9 cellular contexts compared by ENCODE assay signal in the genomic region with DNA sequence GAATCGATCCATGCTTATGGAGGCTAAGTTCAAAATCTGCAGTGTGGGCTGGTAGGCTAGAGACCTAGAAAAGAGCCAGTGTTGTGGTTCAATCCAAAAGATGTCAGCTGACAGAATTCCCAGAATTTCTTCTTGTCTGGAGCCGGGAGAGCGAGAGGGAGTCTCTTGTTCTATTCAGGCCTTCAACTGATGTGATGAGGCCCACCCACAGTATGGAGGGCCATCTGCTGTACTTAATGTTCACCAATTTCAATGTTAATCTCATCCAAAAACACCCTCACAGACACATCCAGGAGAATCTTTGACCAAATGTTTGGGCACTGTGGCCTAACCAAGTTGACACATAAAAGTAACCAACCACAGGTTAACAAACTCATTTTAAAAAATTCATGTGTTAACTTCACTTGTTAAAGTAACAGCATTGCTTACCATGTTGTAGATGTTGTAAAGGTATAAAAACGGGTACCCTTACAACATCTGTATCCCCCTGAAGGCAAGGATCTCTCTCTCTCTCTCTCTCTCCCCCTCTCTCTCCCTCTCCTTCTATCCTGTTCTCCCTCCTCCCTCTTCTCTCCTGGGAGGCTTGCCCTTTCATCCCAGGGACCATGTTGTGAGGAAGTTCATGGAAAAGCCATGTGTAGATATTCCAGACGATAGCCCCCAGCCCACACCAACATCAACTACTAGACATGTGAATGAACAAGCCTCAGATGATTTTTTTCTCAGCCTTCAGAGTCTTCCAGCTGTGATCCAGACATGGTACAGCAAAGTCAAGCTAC.
DNase-seq lines count a peak whose midpoint lies in the region; ATAC-seq and TF ChIP-seq lines count a peak whose summit lies in the region.
"Had no signal": no experiment of that assay in that cellular context is flagged by ENCODE, and none has a peak within 500 bp of the region (broad histone marks: within the 10 kb centered on the region; RNA-seq: fewer than 3 reads in every experiment).

No MANE protein-coding gene starts in this region.

- WGBS in H9 (ENCODE audit: extremely low coverage, insufficient read length, low lambda C conversion rate), result no CpG with 5 or more reads among the region's 5 CpGs
- WGBS in right cardiac atrium, result 64% methylated on average over 5 of the region's 5 CpGs

- no peaks in the 10 kb centered on the region for H3K9me3 ChIP-seq in H9 (ENCODE audit: control insufficient read depth, low read depth, low read length)
- no peaks in the 10 kb centered on the region for H3K9me3 ChIP-seq in right cardiac atrium (ENCODE audit: control insufficient read depth, low read length)

- H3K27ac ChIP-seq in H9 (ENCODE audit: insufficient read length, low read depth, low read length) (no peak overlapping the region), VCaP (peak overlapping the region; percentile 99), right cardiac atrium (ENCODE audit: low read length) (peak overlapping the region; percentile 98)

- H3K18ac ChIP-seq in H9 (ENCODE audit: insufficient read length, low read depth, low read length), result no peak overlapping the region

- H4K20me1 ChIP-seq in H9 (ENCODE audit: control insufficient read depth, insufficient read depth, insufficient read length), result no peaks in the 10 kb centered on the region

- H3K27me3 Mint-ChIP-seq in H9 (ENCODE audit: low read depth), result no peaks in the 10 kb centered on the region; the same call in 1 of the 2 replicates

- no peaks in the 10 kb centered on the region for H3K79me1 ChIP-seq in H9 (ENCODE audit: insufficient read depth, low read depth, low read length, poor library complexity, severe bottlenecking)

- H4K8ac ChIP-seq in H9 (replicated peaks; ENCODE audit: insufficient read length, low read depth, low read length), result no peak overlapping the region

- no peak overlapping the region for H3K4me2 ChIP-seq in H9 (ENCODE audit: insufficient read depth, insufficient read length, low read length)

- H3K79me2 ChIP-seq in H9 (ENCODE audit: insufficient read depth, low read length), result no peaks in the 10 kb centered on the region

- H4K5ac ChIP-seq in H9 (ENCODE audit: insufficient read length, low read depth, low read length), result no peak overlapping the region

- no peak overlapping the region for H3K4me3 Mint-ChIP-seq in H9
- peak overlapping the region; percentile 70 for H3K4me3 Mint-ChIP-seq in stimulated activated effector memory CD8-positive, alpha-beta T cell treated with anti-CD3 and anti-CD28 coated beads, Interleukin-12 subunit alpha, Interleukin-12 subunit beta, amount 100 ng/mL, for 72 hours

- no peaks in the 10 kb centered on the region for H3K9me3 Mint-ChIP-seq in H9
- no peaks in the 10 kb centered on the region for H3K9me3 Mint-ChIP-seq in stimulated activated effector memory CD8-positive, alpha-beta T cell treated with anti-CD3 and anti-CD28 coated beads, Interleukin-12 subunit alpha, Interleukin-12 subunit beta, amount 100 ng/mL, for 72 hours

- H3T11ph ChIP-seq in H9 (ENCODE audit: low read length), result no peak overlapping the region

- H3K23ac ChIP-seq in H9 (ENCODE audit: insufficient read length, low read depth, low read length), result no peak overlapping the region

- H2BK15ac ChIP-seq in H9 (ENCODE audit: low read depth, low read length), result no peak overlapping the region

- no peak overlapping the region for H4K91ac ChIP-seq in H9 (ENCODE audit: insufficient read length, low read depth, low read length)

- H3K56ac ChIP-seq in H9 (ENCODE audit: insufficient read length, low read depth, low read length), result no peak overlapping the region

- H3K4me1 ChIP-seq in H9 (ENCODE audit: insufficient read depth, low read length) (peaks cover 11% of the 10 kb centered on the region), right cardiac atrium (ENCODE audit: control insufficient read depth, insufficient read depth, low read length) (peaks cover 3% of the 10 kb centered on the region)

- no peak overlapping the region for H3K9ac ChIP-seq in H9 (ENCODE audit: extremely low read depth, insufficient read length, low read length)

- no peaks in the 10 kb centered on the region for H3K23me2 ChIP-seq in H9 (ENCODE audit: insufficient read length, low read depth, low read length, poor library complexity, severe bottlenecking)

- no peaks in the 10 kb centered on the region for H3K36me3 Mint-ChIP-seq in H9 (ENCODE audit: insufficient read depth in 1 of 3, low read depth in 3 of 3)
- peaks cover 15% of the 10 kb centered on the region for H3K36me3 Mint-ChIP-seq in stimulated activated effector memory CD8-positive, alpha-beta T cell treated with anti-CD3 and anti-CD28 coated beads, Interleukin-12 subunit alpha, Interleukin-12 subunit beta, amount 100 ng/mL, for 72 hours

- H3K4me3 ChIP-seq in right cardiac atrium (ENCODE audit: low read length), result no peak overlapping the region

- no peak overlapping the region for H2BK20ac ChIP-seq in H9 (ENCODE audit: low read depth, low read length, poor library complexity, severe bottlenecking)

- ATAC-seq in right cardiac atrium (no peak), GM21786 (IDR thresholded peaks at IDR 0.05; ENCODE audit: unreplicated experiment) (no peak)
- no peak for ATAC-seq in stimulated activated effector memory CD8-positive, alpha-beta T cell treated with anti-CD3 and anti-CD28 coated beads, Interleukin-12 subunit alpha, Interleukin-12 subunit beta, amount 100 ng/mL, for 72 hours

- DNase-seq in H9, result no peak
- no peak for DNase-seq in right cardiac atrium
- no peak for DNase-seq in stimulated activated effector memory CD8-positive, alpha-beta T cell treated with anti-CD3 and anti-CD28 coated beads, Interleukin-12 subunit alpha, Interleukin-12 subunit beta, amount 100 ng/mL, for 72 hours (ENCODE audit: low spot score in 2 of 2)
- no peak for DNase-seq in RPMI8226
- no peak for DNase-seq in inferior parietal cortex (ENCODE audit: extremely low spot score)
- DNase-seq in hippocampal formation (lab: John Stamatoyannopoulos, UW), result no peak
- DNase-seq: NCI-H1092 treated with DMSO at 0.1 percent for 48 hours had no signal

- H3K14ac ChIP-seq in H9 (ENCODE audit: insufficient read depth, low read length), result no peak overlapping the region

- H3K27me3 ChIP-seq in H9 (ENCODE audit: insufficient read depth, low read length), result no peaks in the 10 kb centered on the region
- no peaks in the 10 kb centered on the region for H3K27me3 ChIP-seq in right cardiac atrium (ENCODE audit: control insufficient read depth, insufficient read depth)

- H2AK5ac ChIP-seq in H9 (ENCODE audit: insufficient read length, low read length), result no peak overlapping the region

- no peak overlapping the region for H2BK120ac ChIP-seq in H9 (ENCODE audit: low read depth, low read length, poor library complexity, severe bottlenecking)

- no peak overlapping the region for H2AFZ ChIP-seq in H9 (ENCODE audit: low read length)

- H2BK12ac ChIP-seq in H9 (ENCODE audit: insufficient read length, low read depth, low read length), result no peak overlapping the region

- TF ChIP-seq CTCF in H9 (conservative IDR thresholded peaks at IDR 0.05), result no peak
- no peak for TF ChIP-seq CTCF in VCaP (conservative IDR thresholded peaks at IDR 0.05)

- H2BK5ac ChIP-seq in H9 (ENCODE audit: insufficient read length, low read length), result no peak overlapping the region

- no peak overlapping the region for H3K4ac ChIP-seq in H9 (ENCODE audit: low read depth, low read length)

- intact Hi-C loops in right cardiac atrium (cut with DNase I), result loop anchor here in 3 of 4 donors (2.0 to 5.0 kb wide), 2 partner anchors 49 kb away; no protein-coding TSS in a partner anchor

- peaks cover 36 to 52% of the 10 kb centered on the region in 2 experiments for H3K4me1 Mint-ChIP-seq in H9
- H3K4me1 Mint-ChIP-seq in stimulated activated effector memory CD8-positive, alpha-beta T cell treated with anti-CD3 and anti-CD28 coated beads, Interleukin-12 subunit alpha, Interleukin-12 subunit beta, amount 100 ng/mL, for 72 hours, result peaks cover 43% of the 10 kb centered on the region

- peak overlapping the region; percentile 62 to 88 (median 75); a peak in 6 of 7 replicates for H3K27ac Mint-ChIP-seq in H9
- H3K27ac Mint-ChIP-seq in stimulated activated effector memory CD8-positive, alpha-beta T cell treated with anti-CD3 and anti-CD28 coated beads, Interleukin-12 subunit alpha, Interleukin-12 subunit beta, amount 100 ng/mL, for 72 hours, result peak overlapping the region; percentile 99
